In the genomic region with DNA sequence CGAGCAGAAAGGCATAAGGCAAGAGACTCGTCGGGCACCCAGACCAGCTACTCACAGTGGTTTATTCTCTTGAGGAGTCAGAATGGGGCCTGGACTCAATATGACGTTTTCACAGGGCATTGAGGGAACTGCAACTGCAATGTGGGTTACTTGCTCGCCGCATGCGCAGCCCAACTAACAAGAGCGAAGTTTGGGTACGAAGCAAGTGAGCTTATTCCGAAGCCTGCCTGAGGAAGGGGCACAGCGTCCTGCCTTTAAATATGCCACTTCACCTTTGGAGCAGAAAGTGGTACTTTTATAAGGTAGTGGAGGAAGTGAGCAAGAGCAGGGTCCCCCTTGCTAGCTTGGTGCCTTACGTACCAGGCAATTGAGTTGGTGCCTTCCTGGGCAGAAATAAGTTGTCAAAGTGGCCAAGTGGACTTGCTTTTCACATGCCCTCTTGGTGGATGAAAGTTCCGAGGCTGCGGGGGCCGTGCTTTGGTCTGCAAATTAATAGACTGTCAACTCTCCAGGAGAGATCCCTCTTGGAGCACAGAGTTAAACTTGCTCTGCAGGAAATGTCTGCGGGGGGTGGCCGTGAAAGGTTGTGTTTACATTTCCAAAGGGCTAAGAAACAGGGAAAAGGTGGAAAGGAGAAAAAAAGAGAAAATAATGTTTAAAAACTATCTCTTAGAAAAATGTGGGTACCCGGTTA, we compare ENCODE assay signal across 20 cellular contexts.
DNase-seq lines count a peak whose midpoint lies in the region; ATAC-seq and TF ChIP-seq lines count a peak whose summit lies in the region.
"Had no signal": no experiment of that assay in that cellular context is flagged by ENCODE, and none has a peak within 500 bp of the region (broad histone marks: within the 10 kb centered on the region; RNA-seq: fewer than 3 reads in every experiment).

No MANE protein-coding gene starts in this region.

- H3K4me1 Mint-ChIP-seq in H9 = peaks cover 17 to 20% of the 10 kb centered on the region in 2 experiments
- H3K4me1 Mint-ChIP-seq in endodermal cell = peaks cover 19% of the 10 kb centered on the region
- H3K4me1 Mint-ChIP-seq in progenitor cell of endocrine pancreas (ENCODE audit: low read depth) = peaks cover 14% of the 10 kb centered on the region
- no peaks in the 10 kb centered on the region for H3K4me1 Mint-ChIP-seq in activated CD8-positive, alpha-beta T cell treated with anti-CD3 and anti-CD28 coated beads, Interleukin-2, amount 10 ng/mL, durations not matched to agents 7 days and 5 days (ENCODE audit: low read depth)
- H3K4me1 Mint-ChIP-seq: CD8-positive, alpha-beta memory T cell had no signal

- CTCF ChIA-PET in OCI-LY7 (lab: Charles Lee; ENCODE audit: unreplicated experiment) = no interaction called here
- CTCF ChIA-PET in activated CD8-positive, alpha-beta T cell treated with anti-CD3 and anti-CD28 coated beads, Interleukin-2, amount 10 ng/mL, durations not matched to agents 7 days and 5 days (lab: Charles Lee) = no interaction called here

- H3K4me2 ChIP-seq in H9 (ENCODE audit: insufficient read depth, insufficient read length, low read length) (no peak overlapping the region), OCI-LY7 (ENCODE audit: low read length) (no peak overlapping the region)

- H2AK5ac ChIP-seq in H9 (ENCODE audit: insufficient read length, low read length) = no peak overlapping the region

- TF ChIP-seq CTCF in H9 (conservative IDR thresholded peaks at IDR 0.05) (peak; percentile 24; the same call in 1 of the 3 replicates), endodermal cell (conservative IDR thresholded peaks at IDR 0.05) (peak; percentile 50), progenitor cell of endocrine pancreas (IDR thresholded peaks at IDR 0.05; ENCODE audit: unreplicated experiment) (no peak), OCI-LY7 (conservative IDR thresholded peaks at IDR 0.05; ENCODE audit: low read length) (no peak)

- no peak overlapping the region for H4K5ac ChIP-seq in H9 (ENCODE audit: insufficient read length, low read depth, low read length)

- ATAC-seq in activated CD4-positive, CD25-positive, alpha-beta regulatory T cell treated with anti-CD3 and anti-CD28 coated beads, Interleukin-2, amount 50 U/mL, for 24 hours = no peak
- no peak for ATAC-seq in activated CD8-positive, alpha-beta T cell treated with anti-CD3 and anti-CD28 coated beads, Interleukin-2, amount 10 ng/mL, durations not matched to agents 7 days and 5 days
- ATAC-seq: HCT116 had no signal

- peak; percentile 36 for DNase-seq in H9
- peak; percentile 64 for DNase-seq in endodermal cell
- DNase-seq in left kidney (ENCODE audit: low read depth, low spot score) = peak; percentile 27
- DNase-seq in progenitor cell of endocrine pancreas (ENCODE audit: low spot score, unreplicated experiment) = no peak
- no peak for DNase-seq in NCI-H146 treated with DMSO at 0.1 percent for 48 hours (lab: John Stamatoyannopoulos, UW; ENCODE audit: unreplicated experiment)
- no peak for DNase-seq in OCI-LY7 (ENCODE audit: low spot score)
- DNase-seq in activated CD8-positive, alpha-beta T cell treated with anti-CD3 and anti-CD28 coated beads, Interleukin-2, amount 10 ng/mL, durations not matched to agents 7 days and 5 days = no peak
- DNase-seq: C1 segment of cervical spinal cord; CD8-positive, alpha-beta memory T cell; DMS79; KBM-7; NCI-H1105; NCI-H187; NCI-H2107; NCI-H510A treated with DMSO at 0.1 percent for 48 hours; NCI-H774; SHP77 had no signal

- H3K4me3 ChIP-seq in endodermal cell (ENCODE audit: low read length) (no peak overlapping the region), OCI-LY7 (ENCODE audit: low read depth, low read length, poor library complexity, severe bottlenecking) (no peak overlapping the region)
- H3K4me3 ChIP-seq: SK-N-MC had no signal

- H3K14ac ChIP-seq in H9 (ENCODE audit: insufficient read depth, low read length) = no peak overlapping the region

- H3K9me3 ChIP-seq in H9 (ENCODE audit: control insufficient read depth, low read depth, low read length) = no peaks in the 10 kb centered on the region
- H3K9me3 ChIP-seq in endodermal cell (ENCODE audit: control insufficient read depth, low read length) = no peaks in the 10 kb centered on the region
- H3K9me3 ChIP-seq in OCI-LY7 (ENCODE audit: low read length) = 0 out of 2 replicates have a peak, but pooled peaks cover 3% of the 10 kb centered on the region

- H3K27me3 ChIP-seq in H9 (ENCODE audit: insufficient read depth, low read length) (no peaks in the 10 kb centered on the region), endodermal cell (ENCODE audit: control insufficient read depth, insufficient read depth, low read length, poor library complexity, severe bottlenecking) (no peaks in the 10 kb centered on the region)

- H4K91ac ChIP-seq in H9 (ENCODE audit: insufficient read length, low read depth, low read length) = no peak overlapping the region

- H4K8ac ChIP-seq in H9 (replicated peaks; ENCODE audit: insufficient read length, low read depth, low read length) = no peak overlapping the region

- no peak overlapping the region for H2BK20ac ChIP-seq in H9 (ENCODE audit: low read depth, low read length, poor library complexity, severe bottlenecking)

- no peaks in the 10 kb centered on the region; the same call in 1 of the 2 replicates for H3K4me1 ChIP-seq in H9 (ENCODE audit: insufficient read depth, low read length)
- H3K4me1 ChIP-seq in endodermal cell (ENCODE audit: control insufficient read depth, insufficient read depth, low read length) = no peaks in the 10 kb centered on the region
- H3K4me1 ChIP-seq in OCI-LY7 (ENCODE audit: insufficient read depth, low read length, poor library complexity, severe bottlenecking) = no peaks in the 10 kb centered on the region

- no peaks in the 10 kb centered on the region for H3K9me2 ChIP-seq in OCI-LY7 (ENCODE audit: insufficient read depth, low read length)

- no peak overlapping the region for H3K4ac ChIP-seq in H9 (ENCODE audit: low read depth, low read length)

- no TSS peak for BruUV-seq in OCI-LY7 (replicated peaks; lab: Mats Ljungman, UMichigan)

- H3K9me3 Mint-ChIP-seq in H9 (no peaks in the 10 kb centered on the region), endodermal cell (peaks cover 1% of the 10 kb centered on the region), progenitor cell of endocrine pancreas (ENCODE audit: low read depth) (peaks cover 12% of the 10 kb centered on the region)
- peaks cover 3% of the 10 kb centered on the region for H3K9me3 Mint-ChIP-seq in activated CD8-positive, alpha-beta T cell treated with anti-CD3 and anti-CD28 coated beads, Interleukin-2, amount 10 ng/mL, durations not matched to agents 7 days and 5 days (ENCODE audit: insufficient read depth)

- H2BK15ac ChIP-seq in H9 (ENCODE audit: low read depth, low read length) = no peak overlapping the region

- H3K27me3 Mint-ChIP-seq in H9 (ENCODE audit: low read depth) (peaks cover 36% of the 10 kb centered on the region), endodermal cell (ENCODE audit: insufficient read depth) (peaks cover 6% of the 10 kb centered on the region), progenitor cell of endocrine pancreas (no peaks in the 10 kb centered on the region)
- no peaks in the 10 kb centered on the region for H3K27me3 Mint-ChIP-seq in activated CD8-positive, alpha-beta T cell treated with anti-CD3 and anti-CD28 coated beads, Interleukin-2, amount 10 ng/mL, durations not matched to agents 7 days and 5 days (ENCODE audit: low read depth)
- H3K27me3 Mint-ChIP-seq: CD8-positive, alpha-beta memory T cell had no signal

- no peaks in the 10 kb centered on the region for H3K23me2 ChIP-seq in H9 (ENCODE audit: insufficient read length, low read depth, low read length, poor library complexity, severe bottlenecking)

- no peak overlapping the region for H2BK12ac ChIP-seq in H9 (ENCODE audit: insufficient read length, low read depth, low read length)

- H3K27ac ChIP-seq in H9 (ENCODE audit: insufficient read length, low read depth, low read length) (no peak overlapping the region), endodermal cell (ENCODE audit: low read depth, low read length) (no peak overlapping the region), OCI-LY7 (ENCODE audit: low read depth, low read length, poor library complexity, severe bottlenecking) (no peak overlapping the region)
- H3K27ac ChIP-seq: SK-N-MC had no signal

- H3K36me3 ChIP-seq in endodermal cell (ENCODE audit: control insufficient read depth, insufficient read depth, low read length) (no peaks in the 10 kb centered on the region), OCI-LY7 (ENCODE audit: insufficient read depth, low read length) (no peaks in the 10 kb centered on the region)

- no CpG with 5 or more reads among the region's 18 CpGs for WGBS in H9 (ENCODE audit: extremely low coverage, insufficient read length, low lambda C conversion rate)
- WGBS in endodermal cell (ENCODE audit: insufficient coverage in 1 of 2, insufficient read length in 1 of 2), 2 experiments = 67 to 90% methylated on average over 11 to 18 of the region's 18 CpGs

- H3K9ac ChIP-seq in H9 (ENCODE audit: extremely low read depth, insufficient read length, low read length) (no peak overlapping the region), endodermal cell (ENCODE audit: extremely low read depth, low read length, poor library complexity, severe bottlenecking) (no peak overlapping the region)

- H3K36me3 Mint-ChIP-seq in H9 (ENCODE audit: insufficient read depth in 1 of 3, low read depth in 3 of 3) (no peaks in the 10 kb centered on the region; a peak in 1 of 7 replicates), endodermal cell (ENCODE audit: low read depth) (no peaks in the 10 kb centered on the region), progenitor cell of endocrine pancreas (ENCODE audit: insufficient read depth) (peaks cover 1% of the 10 kb centered on the region)
- H3K36me3 Mint-ChIP-seq in activated CD8-positive, alpha-beta T cell treated with anti-CD3 and anti-CD28 coated beads, Interleukin-2, amount 10 ng/mL, durations not matched to agents 7 days and 5 days (ENCODE audit: low read depth) = no peaks in the 10 kb centered on the region
- H3K36me3 Mint-ChIP-seq: CD8-positive, alpha-beta memory T cell had no signal

- no peak overlapping the region for H3T11ph ChIP-seq in H9 (ENCODE audit: low read length)

- peak overlapping the region; percentile 2 to 14; a peak in 2 of 5 replicates for H3K4me3 Mint-ChIP-seq in H9
- H3K4me3 Mint-ChIP-seq in endodermal cell = peak overlapping the region; percentile 28
- H3K4me3 Mint-ChIP-seq in progenitor cell of endocrine pancreas (ENCODE audit: low read depth) = no peak overlapping the region
- no peak overlapping the region for H3K4me3 Mint-ChIP-seq in activated CD8-positive, alpha-beta T cell treated with anti-CD3 and anti-CD28 coated beads, Interleukin-2, amount 10 ng/mL, durations not matched to agents 7 days and 5 days
- H3K4me3 Mint-ChIP-seq: CD8-positive, alpha-beta memory T cell had no signal

- H3K18ac ChIP-seq in H9 (ENCODE audit: insufficient read length, low read depth, low read length) = no peak overlapping the region

- H2BK5ac ChIP-seq in H9 (ENCODE audit: insufficient read length, low read length) = no peak overlapping the region

- intact Hi-C loops in OCI-LY7 (cut with micrococcal nuclease; ENCODE audit: unreplicated experiment) = no loop called here

- no peaks in the 10 kb centered on the region for H3K79me2 ChIP-seq in H9 (ENCODE audit: insufficient read depth, low read length)
- H3K79me2 ChIP-seq in OCI-LY7 (ENCODE audit: insufficient read depth, low read depth, low read length) = no peaks in the 10 kb centered on the region

- no peaks in the 10 kb centered on the region for H3K79me1 ChIP-seq in H9 (ENCODE audit: insufficient read depth, low read depth, low read length, poor library complexity, severe bottlenecking)

- H2AFZ ChIP-seq in H9 (ENCODE audit: low read length) = no peak overlapping the region
- H2AFZ ChIP-seq in OCI-LY7 (ENCODE audit: low read length) = no peak overlapping the region

- H2BK120ac ChIP-seq in H9 (ENCODE audit: low read depth, low read length, poor library complexity, severe bottlenecking) = no peak overlapping the region

- H3K27ac Mint-ChIP-seq in H9 = no peak overlapping the region
- H3K27ac Mint-ChIP-seq in endodermal cell = no peak overlapping the region
- peak overlapping the region; percentile 9 for H3K27ac Mint-ChIP-seq in progenitor cell of endocrine pancreas
- H3K27ac Mint-ChIP-seq in activated CD8-positive, alpha-beta T cell treated with anti-CD3 and anti-CD28 coated beads, Interleukin-2, amount 10 ng/mL, durations not matched to agents 7 days and 5 days = no peak overlapping the region
- H3K27ac Mint-ChIP-seq: CD8-positive, alpha-beta memory T cell had no signal

- H4K20me1 ChIP-seq in H9 (ENCODE audit: control insufficient read depth, insufficient read depth, insufficient read length) = no peaks in the 10 kb centered on the region
- no peaks in the 10 kb centered on the region for H4K20me1 ChIP-seq in OCI-LY7 (ENCODE audit: insufficient read depth, low read length)

- POLR2A ChIA-PET in OCI-LY7 (lab: Charles Lee) = no interaction called here
- POLR2A ChIA-PET in activated CD8-positive, alpha-beta T cell treated with anti-CD3 and anti-CD28 coated beads, Interleukin-2, amount 10 ng/mL, durations not matched to agents 7 days and 5 days (lab: Charles Lee) = no interaction called here

- no peak overlapping the region for H3K23ac ChIP-seq in H9 (ENCODE audit: insufficient read length, low read depth, low read length)

- no peak overlapping the region for H3K56ac ChIP-seq in H9 (ENCODE audit: insufficient read length, low read depth, low read length)

Comparison
In these comparisons a context has a peak if more than half of its experiments do, and no peak if none do; other contexts are left out.
1. DNase-seq: peak in H9 (single experiment), endodermal cell (single experiment) and left kidney (single experiment); none in progenitor cell of endocrine pancreas (single experiment), NCI-H146 treated with DMSO at 0.1 percent for 48 hours (single experiment), OCI-LY7 (single experiment) and activated CD8-positive, alpha-beta T cell treated with anti-CD3 and anti-CD28 coated beads, Interleukin-2, amount 10 ng/mL, durations not matched to agents 7 days and 5 days (single experiment).
2. H3K4me3 Mint-ChIP-seq: peak in H9 (2 of 2) and endodermal cell (single experiment); none in progenitor cell of endocrine pancreas (single experiment) and activated CD8-positive, alpha-beta T cell treated with anti-CD3 and anti-CD28 coated beads, Interleukin-2, amount 10 ng/mL, durations not matched to agents 7 days and 5 days (single experiment).
3. CTCF ChIP-seq: peak in H9 (single experiment) and endodermal cell (single experiment); none in progenitor cell of endocrine pancreas (single experiment) and OCI-LY7 (single experiment).